ENCODE assay signal across 1 cellular context in the genomic region with DNA sequence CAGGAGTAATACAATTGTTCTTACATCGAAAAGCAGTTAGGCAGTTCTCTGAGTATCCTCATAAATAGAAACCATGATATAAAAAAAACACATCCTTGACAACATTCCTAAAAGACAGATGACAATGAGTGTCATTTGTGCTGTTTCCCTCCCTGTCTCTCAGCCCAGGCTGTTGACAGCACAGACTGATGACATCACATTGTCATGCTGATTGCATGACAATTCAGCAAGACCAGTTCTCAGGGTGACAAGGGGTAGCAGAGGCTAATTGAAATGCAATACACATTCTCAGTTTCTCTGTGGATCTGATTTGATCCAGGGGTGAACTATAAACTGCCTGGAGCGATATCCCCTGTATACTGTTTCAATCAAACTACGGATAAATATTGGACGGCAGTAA.
TF ChIP-seq lines count a peak whose summit lies in the region.

No MANE protein-coding gene starts in this region.

TF ChIP-seq in HepG2, 621 proteins besides CTCF, POLR2A, EP300 and RAD21 (continued from another document):
- TF ChIP-seq, protein P1, sequence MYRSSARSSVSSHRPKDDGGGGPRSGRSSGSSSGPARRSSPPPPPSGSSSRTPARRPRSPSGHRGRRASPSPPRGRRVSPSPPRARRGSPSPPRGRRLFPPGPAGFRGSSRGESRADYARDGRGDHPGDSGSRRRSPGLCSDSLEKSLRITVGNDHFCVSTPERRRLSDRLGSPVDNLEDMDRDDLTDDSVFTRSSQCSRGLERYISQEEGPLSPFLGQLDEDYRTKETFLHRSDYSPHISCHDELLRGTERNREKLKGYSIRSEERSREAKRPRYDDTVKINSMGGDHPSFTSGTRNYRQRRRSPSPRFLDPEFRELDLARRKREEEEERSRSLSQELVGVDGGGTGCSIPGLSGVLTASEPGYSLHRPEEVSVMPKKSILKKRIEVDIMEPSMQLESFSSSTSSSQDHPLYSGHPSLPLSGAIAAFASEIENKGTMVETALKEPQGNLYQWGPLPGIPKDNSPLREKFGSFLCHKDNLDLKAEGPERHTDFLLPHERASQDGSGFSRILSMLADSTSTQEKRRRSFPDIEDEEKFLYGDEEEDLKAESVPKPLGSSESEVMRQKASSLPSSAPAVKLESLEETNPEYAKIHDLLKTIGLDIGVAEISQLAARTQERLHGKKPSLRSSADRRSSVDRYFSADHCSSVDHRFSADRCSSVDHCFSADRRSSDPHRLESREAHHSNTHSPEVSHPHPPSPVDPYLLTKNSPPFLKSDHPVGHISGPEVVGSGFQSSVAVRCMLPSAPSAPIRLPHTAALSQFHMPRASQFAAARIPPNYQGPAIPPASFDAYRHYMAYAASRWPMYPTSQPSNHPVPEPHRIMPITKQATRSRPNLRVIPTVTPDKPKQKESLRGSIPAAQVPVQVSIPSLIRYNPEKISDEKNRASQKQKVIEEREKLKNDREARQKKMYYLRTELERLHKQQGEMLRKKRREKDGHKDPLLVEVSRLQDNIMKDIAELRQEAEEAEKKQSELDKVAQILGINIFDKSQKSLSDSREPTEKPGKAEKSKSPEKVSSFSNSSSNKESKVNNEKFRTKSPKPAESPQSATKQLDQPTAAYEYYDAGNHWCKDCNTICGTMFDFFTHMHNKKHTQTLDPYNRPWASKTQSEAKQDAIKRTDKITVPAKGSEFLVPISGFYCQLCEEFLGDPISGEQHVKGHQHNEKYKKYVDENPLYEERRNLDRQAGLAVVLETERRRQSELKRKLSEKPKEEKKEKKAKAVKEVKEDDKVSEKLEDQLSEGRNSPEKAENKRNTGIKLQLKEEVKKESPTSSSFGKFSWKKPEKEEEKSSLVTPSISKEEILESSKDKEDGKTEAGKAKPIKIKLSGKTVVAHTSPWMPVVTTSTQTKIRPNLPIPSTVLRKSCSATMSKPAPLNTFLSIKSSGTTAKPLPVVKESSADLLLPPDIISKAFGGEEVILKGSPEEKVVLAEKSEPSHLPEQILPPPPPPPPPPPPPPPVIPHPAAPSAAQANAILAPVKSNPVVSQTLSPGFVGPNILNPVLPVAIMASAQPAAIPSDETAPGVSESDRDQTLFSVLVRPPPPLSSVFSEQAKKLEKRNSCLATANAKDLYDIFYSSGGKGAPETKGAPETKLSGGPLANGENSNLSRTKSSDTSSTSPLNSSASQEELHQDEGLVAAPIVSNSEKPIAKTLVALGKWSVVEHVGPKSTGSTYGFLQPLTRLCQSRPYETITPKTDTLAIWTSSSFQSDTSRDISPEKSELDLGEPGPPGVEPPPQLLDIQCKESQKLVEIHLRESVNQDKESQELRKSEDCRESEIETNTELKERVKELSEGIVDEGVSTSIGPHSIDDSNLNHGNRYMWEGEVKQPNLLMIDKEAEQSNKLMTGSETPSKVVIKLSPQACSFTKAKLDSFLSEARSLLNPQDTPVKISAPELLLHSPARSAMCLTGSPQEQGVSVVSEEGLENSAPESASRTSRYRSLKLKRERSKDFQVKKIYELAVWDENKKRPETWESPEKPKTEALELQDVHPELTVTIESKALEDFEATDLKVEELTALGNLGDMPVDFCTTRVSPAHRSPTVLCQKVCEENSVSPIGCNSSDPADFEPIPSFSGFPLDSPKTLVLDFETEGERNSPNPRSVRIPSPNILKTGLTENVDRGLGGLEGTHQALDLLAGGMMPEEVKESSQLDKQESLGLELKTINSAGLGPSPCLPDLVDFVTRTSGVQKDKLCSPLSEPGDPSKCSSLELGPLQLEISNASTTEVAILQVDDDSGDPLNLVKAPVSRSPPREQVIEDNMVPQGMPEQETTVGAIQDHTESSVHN (CRISPR knock-in tag; IDR thresholded peaks at IDR 0.05), result no peak
- TF ChIP-seq ZNF382 (CRISPR knock-in tag; IDR thresholded peaks at IDR 0.05; ENCODE audit: borderline replicate concordance), result no peak
TF ChIP-seq in HepG2: peak in this region for 1.
